Comparison of ENCODE assay signal across 9 cellular contexts in the genomic region with DNA sequence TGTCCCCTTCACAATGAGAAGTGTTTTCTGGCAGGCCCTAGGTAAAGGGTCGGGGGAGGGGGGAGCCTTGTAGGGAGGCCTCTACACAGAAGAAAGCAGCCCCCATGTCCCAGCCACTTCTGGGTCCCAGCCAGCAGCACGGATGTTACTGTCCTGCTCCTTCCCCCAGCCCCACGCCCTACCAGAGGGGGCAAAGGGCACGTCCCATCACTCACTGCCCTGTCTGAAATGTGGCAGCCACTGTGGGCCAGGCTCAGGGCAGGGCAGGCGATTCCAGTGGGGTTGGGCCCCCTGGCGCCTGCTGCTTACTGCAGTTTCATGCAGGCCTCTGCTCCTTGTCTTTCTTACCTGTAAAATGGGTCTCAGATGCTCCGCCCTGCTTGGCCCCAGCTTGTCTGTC.
"Had no signal": no experiment of that assay in that cellular context is flagged by ENCODE, and none has a peak within 500 bp of the region (broad histone marks: within the 10 kb centered on the region; RNA-seq: fewer than 3 reads in every experiment).

No MANE protein-coding gene starts in this region.

- H3K27ac Mint-ChIP-seq: H9, HFFc6 had no signal

- H3K4me3 Mint-ChIP-seq: H9, HFFc6 had no signal

- H3K9ac ChIP-seq: GM23248, KMS-11 had no signal

- H2AFZ ChIP-seq: GM23248 had no signal

- H3K4me2 ChIP-seq: KMS-11 had no signal

- H3K9me3 Mint-ChIP-seq: H9, HFFc6 had no signal

- H3K4me3 ChIP-seq: GM23248 had no signal

- ATAC-seq: HCT116 had no signal

- DNase-seq: GM23248, GOT3, H9, HFFc6, IMR-90, KBM-7 had no signal

- H3K27ac ChIP-seq: GM23248, HL-60, KMS-11 had no signal
